ENCODE assay signal across 18 cellular contexts in the genomic region with DNA sequence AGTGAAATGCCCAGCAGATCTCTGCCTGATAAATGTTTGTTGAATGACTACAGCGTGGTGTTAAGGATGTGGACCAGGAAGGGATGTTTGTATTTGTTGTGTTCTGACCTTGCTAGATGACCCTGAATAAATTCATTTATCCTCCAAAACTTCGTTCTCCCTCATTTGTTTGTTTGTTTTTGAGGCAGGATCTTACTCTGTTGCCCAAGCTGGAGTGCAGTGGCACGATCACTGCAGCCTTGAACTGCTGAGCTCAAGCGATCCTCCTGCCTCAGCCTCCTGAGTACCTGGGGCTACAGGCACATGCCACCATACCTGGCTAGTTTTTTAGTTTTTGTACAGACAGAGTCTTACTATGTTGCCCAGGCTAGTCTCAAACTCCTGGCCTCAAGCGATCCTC.
"Had no signal": no experiment of that assay in that cellular context is flagged by ENCODE, and none has a peak within 500 bp of the region (broad histone marks: within the 10 kb centered on the region; RNA-seq: fewer than 3 reads in every experiment).

No MANE protein-coding gene starts in this region.

- DNase-seq: dermis blood vessel endothelial cell; effector memory CD4-positive, alpha-beta T cell; erythroblast; esophagus squamous epithelium; foreskin melanocyte; hypothalamus; immature natural killer cell; islet precursor cell; natural killer cell; small intestine; stimulated activated CD4-positive, alpha-beta T cell treated with anti-CD3 and anti-CD28 coated beads, Interleukin-15, amount 100 ng/mL, for 24 hours; stimulated activated CD4-positive, alpha-beta T cell treated with anti-CD3 and anti-CD28 coated beads, Interleukin-2, amount 100 ng/mL, for 48 hours; stimulated activated naive B cell treated with anti-CD40 and anti-IgM and Interleukin-4, amounts not matched to agents 10 μg/mL and 1 μg/mL and 100 μg/mL, for 72 hours; upper lobe of left lung; uterus had no signal

- H3K27ac Mint-ChIP-seq: immature natural killer cell; memory B cell; natural killer cell; progenitor cell of endocrine pancreas; stimulated activated naive B cell treated with anti-CD40 and anti-IgM and Interleukin-4, amounts not matched to agents 10 μg/mL and 1 μg/mL and 100 μg/mL, for 72 hours; stimulated activated naive CD8-positive, alpha-beta T cell treated with anti-CD3 and anti-CD28 coated beads, Interleukin-15, Interleukin-2, amounts not matched to agents 100 ng/mL and 50 ng/mL, for 24 hours had no signal

- H3K4me1 Mint-ChIP-seq: immature natural killer cell, natural killer cell had no signal

- H3K9me3 Mint-ChIP-seq: immature natural killer cell; memory B cell; natural killer cell; stimulated activated naive B cell treated with anti-CD40 and anti-IgM and Interleukin-4, amounts not matched to agents 10 μg/mL and 1 μg/mL and 100 μg/mL, for 72 hours; stimulated activated naive CD8-positive, alpha-beta T cell treated with anti-CD3 and anti-CD28 coated beads, Interleukin-15, Interleukin-2, amounts not matched to agents 100 ng/mL and 50 ng/mL, for 24 hours had no signal

- ATAC-seq: natural killer cell; stimulated activated naive B cell treated with anti-CD40 and anti-IgM and Interleukin-4, amounts not matched to agents 10 μg/mL and 1 μg/mL and 100 μg/mL, for 72 hours had no signal

- H3K36me3 Mint-ChIP-seq: immature natural killer cell; natural killer cell; stimulated activated naive B cell treated with anti-CD40 and anti-IgM and Interleukin-4, amounts not matched to agents 10 μg/mL and 1 μg/mL and 100 μg/mL, for 72 hours had no signal

- H3K4me3 Mint-ChIP-seq: immature natural killer cell; memory B cell; natural killer cell; stimulated activated naive B cell treated with anti-CD40 and anti-IgM and Interleukin-4, amounts not matched to agents 10 μg/mL and 1 μg/mL and 100 μg/mL, for 72 hours; stimulated activated naive CD8-positive, alpha-beta T cell treated with anti-CD3 and anti-CD28 coated beads, Interleukin-15, Interleukin-2, amounts not matched to agents 100 ng/mL and 50 ng/mL, for 24 hours had no signal
